Comparison of ENCODE assay signal across 12 cellular contexts in the genomic region with DNA sequence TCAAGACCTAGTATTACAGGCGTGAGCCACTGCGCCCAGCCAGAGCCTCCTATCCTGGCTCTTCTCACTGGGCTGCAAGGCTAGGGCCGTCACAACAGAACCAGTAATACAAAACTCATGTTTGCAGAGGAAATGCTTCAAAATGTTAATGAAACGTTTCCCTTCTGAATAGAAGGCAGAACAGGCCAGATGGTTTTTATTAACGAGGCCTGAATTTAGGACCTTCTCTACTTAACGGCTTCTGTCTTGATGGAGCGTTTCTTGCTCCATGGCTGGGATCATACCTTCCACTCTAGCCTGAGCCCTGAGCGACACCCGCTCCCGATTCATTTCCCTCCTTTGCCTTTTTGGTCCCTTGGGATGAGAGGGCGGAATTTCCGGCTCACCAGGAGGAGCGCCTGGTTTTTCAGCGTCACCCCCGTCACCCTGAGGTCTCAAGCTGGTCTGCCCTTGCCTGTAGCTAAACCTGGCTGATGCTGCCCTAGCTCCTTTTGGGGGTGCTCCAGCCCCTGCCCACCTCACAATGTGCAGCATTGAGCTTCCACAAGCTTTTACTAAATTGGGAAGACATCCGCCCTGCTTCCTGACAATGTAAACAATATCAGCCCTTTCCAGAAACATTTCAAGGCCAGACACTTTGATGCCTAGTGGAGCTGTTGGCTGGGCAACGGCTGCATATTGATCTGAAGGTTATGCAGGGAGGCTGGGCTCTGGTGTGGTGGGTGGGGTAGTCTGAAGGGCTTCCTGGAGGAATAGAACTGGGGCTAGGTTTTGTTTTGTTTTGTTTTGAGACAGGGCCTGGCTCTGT. TPM values are rescaled to one million over a fixed set of nuclear protein-coding genes. Genes with fewer than 3 reads are reported as not detected.
DNase-seq lines count a peak whose midpoint lies in the region; ATAC-seq, FAIRE-seq and TF ChIP-seq lines count a peak whose summit lies in the region.
"Had no signal": no experiment of that assay in that cellular context is flagged by ENCODE, and none has a peak within 500 bp of the region (broad histone marks: within the 10 kb centered on the region; RNA-seq: fewer than 3 reads in every experiment).

No MANE protein-coding gene starts in this region.

- H2BK120ac ChIP-seq in H1 (replicated peaks; ENCODE audit: low read depth, low read length), result no peak overlapping the region

- WGBS in H1 (ENCODE audit: extremely low coverage in 1 of 2, insufficient coverage in 1 of 2, insufficient read length in 1 of 2, insufficient replicate concordance in 2 of 2, low coverage in 1 of 2, low lambda C conversion rate in 2 of 2, missing lambda C conversion rate in 1 of 2), 2 experiments, result 77% methylated on average over 17 of the region's 17 CpGs; no CpG with 5 or more reads in 1 of the 2 experiments

- no peak overlapping the region for H4K5ac ChIP-seq in H1 (ENCODE audit: insufficient read length, low read depth, low read length)

- H3K27ac ChIP-seq in H1 (ENCODE audit: low read depth, low read length) (no peak overlapping the region; the same call in 1 of the 2 replicates), lower lobe of right lung (peak overlapping the region; percentile 53), upper lobe of right lung (peak overlapping the region; percentile 65), Peyer's patch (peak overlapping the region in 2 of 4 donors; percentile 40 to 93)

- CTCF ChIA-PET in H1 (lab: Charles Lee; ENCODE audit: partially characterized antibody), result interaction anchor here (0.6 to 2.0 kb wide), 4 partner anchors 19 to 224 kb away, joined by 3 to 4 read pairs (median 4); no protein-coding TSS in a partner anchor

- H3K23ac ChIP-seq in H1 (ENCODE audit: insufficient read length), result no peak overlapping the region

- H3K79me1 ChIP-seq in H1 (ENCODE audit: low read depth, low read length), result peaks cover 4% of the 10 kb centered on the region

- peak overlapping the region in 1 of 2 experiments; percentile 29; a peak in 1 of 4 replicates for H3K4me2 ChIP-seq in H1 (ENCODE audit: insufficient read depth in 1 of 2, low read depth in 2 of 2, low read length in 2 of 2)

- POLR2A ChIA-PET in H1 (lab: Charles Lee; ENCODE audit: partially characterized antibody), result interaction anchor here (1.0 kb wide), 1 partner anchor 10 kb away, joined by 3 read pairs; no protein-coding TSS in a partner anchor

- H4K91ac ChIP-seq in H1 (replicated peaks; ENCODE audit: insufficient read length, low read length), result peak overlapping the region; percentile 57

- TF ChIP-seq POLR2A in H1 (IDR thresholded peaks at IDR 0.05; ENCODE audit: control extremely low read depth in 1 of 2, low read depth in 2 of 2, low read length in 2 of 2) (no peak), Peyer's patch (IDR thresholded peaks at IDR 0.05) (no peak)

- ATAC-seq in lower lobe of right lung (no peak), upper lobe of right lung (no peak)
- ATAC-seq: esophagus mucosa had no signal

- no peaks in the 10 kb centered on the region; a peak in 1 of 8 replicates for H3K36me3 ChIP-seq in H1 (ENCODE audit: control insufficient read depth in 2 of 4, insufficient read depth in 4 of 4, low read length in 3 of 4)
- H3K36me3 ChIP-seq in lower lobe of right lung, result no peaks in the 10 kb centered on the region
- H3K36me3 ChIP-seq in upper lobe of right lung, result no peaks in the 10 kb centered on the region
- no peaks in the 10 kb centered on the region for H3K36me3 ChIP-seq in Peyer's patch

- H2BK15ac ChIP-seq in H1 (ENCODE audit: low read length), result no peak overlapping the region

- peaks cover 0 to 78% of the 10 kb centered on the region in 2 experiments; a peak in 2 of 4 replicates for H3K79me2 ChIP-seq in H1 (ENCODE audit: control insufficient read depth in 1 of 2, insufficient read depth in 2 of 2, low read length in 2 of 2)

- TF ChIP-seq CTCF in H1 (IDR thresholded peaks at IDR 0.05; ENCODE audit: control extremely low read depth in 1 of 3, insufficient read depth in 1 of 3, low read depth in 1 of 3, low read length in 3 of 3) (no peak), lower lobe of right lung (IDR thresholded peaks at IDR 0.05) (no peak), upper lobe of right lung (IDR thresholded peaks at IDR 0.05) (no peak), Peyer's patch (IDR thresholded peaks at IDR 0.05) (no peak)

- TF ChIP-seq RAD21 in H1 (IDR thresholded peaks at IDR 0.05 in 1 of 2, conservative IDR thresholded peaks at IDR 0.05 in 1 of 2; ENCODE audit: low read depth in 2 of 2, low read length in 2 of 2), result no peak

- peaks cover 0 to 2% of the 10 kb centered on the region in 2 experiments; a peak in 1 of 4 replicates for H3K9me3 ChIP-seq in H1 (ENCODE audit: insufficient read depth in 2 of 2, low read depth in 1 of 2, low read length in 1 of 2)
- no peaks in the 10 kb centered on the region for H3K9me3 ChIP-seq in lower lobe of right lung
- H3K9me3 ChIP-seq in upper lobe of right lung, result no peaks in the 10 kb centered on the region
- H3K9me3 ChIP-seq in Peyer's patch, result no peaks in the 10 kb centered on the region

- intact Hi-C loops in lower lobe of right lung (cut with DNase I) (no loop called here), upper lobe of right lung (cut with DNase I) (no loop called here)

- H4K8ac ChIP-seq in H1 (ENCODE audit: extremely low read depth, insufficient read depth, low read length), result peak overlapping the region; percentile 59; the same call in 1 of the 2 replicates

- H2AFZ ChIP-seq in H1 (ENCODE audit: low read length), result no peak overlapping the region

- TF ChIP-seq EP300 in H1 (IDR thresholded peaks at IDR 0.05; ENCODE audit: borderline replicate concordance in 1 of 2, low read depth in 2 of 2, low read length in 2 of 2), result no peak

- H3K4me1 ChIP-seq in H1 (replicated peaks in 1 of 4; ENCODE audit: control insufficient read depth in 3 of 4, insufficient read depth in 4 of 4, low read length in 3 of 4), result peaks cover 9 to 34% (median 25%) of the 10 kb centered on the region in 4 experiments
- H3K4me1 ChIP-seq in lower lobe of right lung, result peaks cover 26% of the 10 kb centered on the region
- H3K4me1 ChIP-seq in upper lobe of right lung, result peaks cover 20% of the 10 kb centered on the region
- H3K4me1 ChIP-seq in Peyer's patch, result peaks cover 7 to 48% (median 13%) of the 10 kb centered on the region in 4 donors

- H3K56ac ChIP-seq in H1 (replicated peaks; ENCODE audit: insufficient read length, low read depth, low read length), result no peak overlapping the region

- peak overlapping the region in 1 of 4 experiments; percentile 17; a peak in 1 of 7 replicates for H3K9ac ChIP-seq in H1 (replicated peaks in 1 of 4; ENCODE audit: extremely low read depth in 1 of 4, low read depth in 3 of 4, low read length in 3 of 4)

- H3K4ac ChIP-seq in H1 (replicated peaks; ENCODE audit: insufficient read length, low read depth, low read length), result no peak overlapping the region

- H2BK5ac ChIP-seq in H1 (ENCODE audit: low read depth, low read length), result peak overlapping the region; percentile 35

- no peak overlapping the region for H3K18ac ChIP-seq in H1 (ENCODE audit: extremely low read depth, low read length)

- H2BK12ac ChIP-seq in H1 (ENCODE audit: low read depth, low read length), result 0 out of 2 replicates have a peak overlapping the region, but pooled peaks have one; percentile 14

- DNase-seq in NCI-H2171 treated with DMSO at 0.1 percent for 48 hours (lab: John Stamatoyannopoulos, UW), result peak; percentile 35
- DNase-seq in NCI-H2171 (lab: John Stamatoyannopoulos, UW), result no peak
- no peak for DNase-seq in H1 (ENCODE audit: low read depth in 1 of 2, low spot score in 2 of 2)
- DNase-seq in lower lobe of right lung, result no peak
- no peak for DNase-seq in upper lobe of right lung
- DNase-seq in NCI-H1436 (lab: John Stamatoyannopoulos, UW), result no peak
- DNase-seq in NCI-H187 treated with DMSO at 0.1 percent for 48 hours (lab: John Stamatoyannopoulos, UW), result no peak
- no peak for DNase-seq in Peyer's patch
- DNase-seq: activated CD4-positive, CD25-positive, alpha-beta regulatory T cell; trophoblast cell had no signal

- peaks cover 7% of the 10 kb centered on the region; the same call in 1 of the 2 replicates for H3K23me2 ChIP-seq in H1 (ENCODE audit: low read depth, low read length)

- FAIRE-seq in H1 (lab: Jason Lieb, UNC), result no peak
- FAIRE-seq: A204.1 had no signal

- H3K27me3 ChIP-seq in H1 (replicated peaks in 1 of 4; ENCODE audit: control insufficient read depth in 3 of 4, extremely low read depth in 1 of 4, insufficient read depth in 3 of 4, low read length in 3 of 4) (no peaks in the 10 kb centered on the region), lower lobe of right lung (ENCODE audit: low read depth) (no peaks in the 10 kb centered on the region), upper lobe of right lung (no peaks in the 10 kb centered on the region), Peyer's patch (no peaks in the 10 kb centered on the region)

- H3K4me3 ChIP-seq in H1 (ENCODE audit: extremely low read depth in 1 of 4, insufficient read depth in 2 of 4, low read depth in 3 of 4, low read length in 4 of 4) (no peak overlapping the region), lower lobe of right lung (peak overlapping the region; percentile 3), upper lobe of right lung (no peak overlapping the region), Peyer's patch (no peak overlapping the region)

- peaks cover 9 to 22% of the 10 kb centered on the region in 2 experiments for H4K20me1 ChIP-seq in H1 (replicated peaks in 1 of 2; ENCODE audit: control insufficient read depth in 1 of 2, insufficient read depth in 2 of 2, low read length in 2 of 2)

- H2BK20ac ChIP-seq in H1 (ENCODE audit: low read length), result no peak overlapping the region

- no peak overlapping the region for H3K14ac ChIP-seq in H1 (ENCODE audit: insufficient read length)

- H2AK5ac ChIP-seq in H1 (ENCODE audit: low read depth, low read length), result no peak overlapping the region

RNA-seq across cellular contexts. Expression of a gene that starts 5.2 kb away (rescaled TPM):
- total RNA-seq in H1 (2021; fragmentation: NEBNext Ultra II Directional; extraction: Animal tissue kit (Norgen Biotek cat#: 25700)), result 39.8 and 41.5 TPM in 2 replicates
- 8.3 and 13.3 TPM in 2 replicates for polyA plus RNA-seq in H1 (2011; rRNA removed)
- polyA plus RNA-seq in H1 (2011; cell fraction: cytosol; rRNA removed), result 11.5 TPM
- polyA plus RNA-seq in H1 (2011; cell fraction: nucleus; rRNA removed), result 16.9 TPM
- 20.3 to 37.3 TPM (median 30.6 TPM) in 4 replicates for polyA plus RNA-seq in H1 (2012, experiment 1 of 2)
- 19.9 TPM for polyA plus RNA-seq in H1 (2012, experiment 2 of 2)
- polyA plus RNA-seq in H1 (2013, experiment 1 of 2), result 21.5 TPM
- 22.1 TPM for polyA plus RNA-seq in H1 (2013, experiment 2 of 2)
- 12.5 and 16.1 TPM in 2 replicates for polyA minus RNA-seq in H1 (2011; rRNA and poly(A)+ RNA removed)
- 21.2 TPM for polyA minus RNA-seq in H1 (2011; cell fraction: cytosol; rRNA and poly(A)+ RNA removed)
- 16.3 TPM for polyA minus RNA-seq in H1 (2011; cell fraction: nucleus; rRNA and poly(A)+ RNA removed)
- total RNA-seq in lower lobe of right lung, result 24.1 TPM
- 24.3 TPM for total RNA-seq in upper lobe of right lung
- 100 to 1,000 TPM in 1 of 4 donors, 10 to 100 TPM in 3; 35.4 to 212 (median 76.6) TPM for total RNA-seq in Peyer's patch

RNA-seq across cellular contexts. Expression of a gene that starts 40.2 kb away (rescaled TPM):
- 85.4 and 90.5 TPM in 2 replicates for total RNA-seq in H1 (2021; fragmentation: NEBNext Ultra II Directional; extraction: Animal tissue kit (Norgen Biotek cat#: 25700))
- 40.8 and 52.9 TPM in 2 replicates for polyA plus RNA-seq in H1 (2011; rRNA removed)
- 67.0 TPM for polyA plus RNA-seq in H1 (2011; cell fraction: cytosol; rRNA removed)
- polyA plus RNA-seq in H1 (2011; cell fraction: nucleus; rRNA removed), result 43.8 TPM
- polyA plus RNA-seq in H1 (2012, experiment 1 of 2), result 77.2 to 107 TPM (median 93.2 TPM) in 4 replicates
- 90.7 TPM for polyA plus RNA-seq in H1 (2012, experiment 2 of 2)
- 49.5 TPM for polyA plus RNA-seq in H1 (2013, experiment 1 of 2)
- 51.4 TPM for polyA plus RNA-seq in H1 (2013, experiment 2 of 2)
- polyA minus RNA-seq in H1 (2011; rRNA and poly(A)+ RNA removed), result 98.1 and 103 TPM in 2 replicates
- polyA minus RNA-seq in H1 (2011; cell fraction: cytosol; rRNA and poly(A)+ RNA removed), result 54.5 TPM
- polyA minus RNA-seq in H1 (2011; cell fraction: nucleus; rRNA and poly(A)+ RNA removed), result 37.1 TPM
- total RNA-seq in lower lobe of right lung, result 18.5 TPM
- total RNA-seq in upper lobe of right lung, result 16.3 TPM
- 10 to 100 TPM in 1 of 4 donors, 1 to 10 TPM in 3; 5.8 to 23.1 (median 7.3) TPM for total RNA-seq in Peyer's patch
